In the genomic region with DNA sequence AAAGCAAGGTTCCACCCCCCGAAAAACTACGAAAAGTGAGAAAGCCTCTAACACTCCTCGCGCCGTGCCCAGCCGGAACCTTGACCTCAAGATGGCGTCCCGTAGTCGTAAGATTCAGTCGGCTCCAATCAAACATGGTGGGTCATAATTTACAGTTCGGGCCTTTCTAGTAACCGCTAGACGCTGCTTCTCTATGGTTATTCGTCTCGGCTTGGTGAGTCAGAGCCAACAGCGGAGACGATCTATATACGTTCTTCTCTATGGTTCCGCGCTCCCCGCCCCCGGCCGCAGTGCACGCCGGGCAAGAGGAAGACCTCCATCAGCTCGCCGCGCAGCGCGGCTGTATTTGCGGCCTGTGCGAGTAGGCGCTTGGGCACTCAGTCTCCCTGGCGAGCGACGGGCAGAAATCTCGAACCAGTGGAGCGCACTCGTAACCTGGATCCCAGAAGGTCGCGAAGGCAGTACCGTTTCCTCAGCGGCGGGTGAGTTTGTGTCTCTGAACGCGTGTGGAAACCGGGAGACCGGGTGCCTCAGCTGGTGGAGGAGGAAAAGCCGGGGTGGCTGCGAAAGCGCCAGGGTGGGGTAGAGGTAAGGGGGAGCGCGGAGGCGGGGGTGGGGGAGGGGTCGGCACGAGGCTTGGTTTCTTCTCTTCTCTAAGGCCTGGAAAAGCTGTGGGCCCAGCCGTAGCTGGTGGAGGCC, we compare ENCODE assay signal across 1 cellular context.
A peak's percentile ranks its signal among the peaks of the same experiment; 100 is the strongest.
TF ChIP-seq lines count a peak whose summit lies in the region.

A gene (plus strand): TSS at position 311 of the 699 bp plus-strand sequence. CDS start 13,108 bp downstream, outside the sequence.

TF ChIP-seq in K562, 482 proteins besides CTCF, POLR2A, EP300 and RAD21 (continued from another document and continues in another):
- TF ChIP-seq, protein P1, sequence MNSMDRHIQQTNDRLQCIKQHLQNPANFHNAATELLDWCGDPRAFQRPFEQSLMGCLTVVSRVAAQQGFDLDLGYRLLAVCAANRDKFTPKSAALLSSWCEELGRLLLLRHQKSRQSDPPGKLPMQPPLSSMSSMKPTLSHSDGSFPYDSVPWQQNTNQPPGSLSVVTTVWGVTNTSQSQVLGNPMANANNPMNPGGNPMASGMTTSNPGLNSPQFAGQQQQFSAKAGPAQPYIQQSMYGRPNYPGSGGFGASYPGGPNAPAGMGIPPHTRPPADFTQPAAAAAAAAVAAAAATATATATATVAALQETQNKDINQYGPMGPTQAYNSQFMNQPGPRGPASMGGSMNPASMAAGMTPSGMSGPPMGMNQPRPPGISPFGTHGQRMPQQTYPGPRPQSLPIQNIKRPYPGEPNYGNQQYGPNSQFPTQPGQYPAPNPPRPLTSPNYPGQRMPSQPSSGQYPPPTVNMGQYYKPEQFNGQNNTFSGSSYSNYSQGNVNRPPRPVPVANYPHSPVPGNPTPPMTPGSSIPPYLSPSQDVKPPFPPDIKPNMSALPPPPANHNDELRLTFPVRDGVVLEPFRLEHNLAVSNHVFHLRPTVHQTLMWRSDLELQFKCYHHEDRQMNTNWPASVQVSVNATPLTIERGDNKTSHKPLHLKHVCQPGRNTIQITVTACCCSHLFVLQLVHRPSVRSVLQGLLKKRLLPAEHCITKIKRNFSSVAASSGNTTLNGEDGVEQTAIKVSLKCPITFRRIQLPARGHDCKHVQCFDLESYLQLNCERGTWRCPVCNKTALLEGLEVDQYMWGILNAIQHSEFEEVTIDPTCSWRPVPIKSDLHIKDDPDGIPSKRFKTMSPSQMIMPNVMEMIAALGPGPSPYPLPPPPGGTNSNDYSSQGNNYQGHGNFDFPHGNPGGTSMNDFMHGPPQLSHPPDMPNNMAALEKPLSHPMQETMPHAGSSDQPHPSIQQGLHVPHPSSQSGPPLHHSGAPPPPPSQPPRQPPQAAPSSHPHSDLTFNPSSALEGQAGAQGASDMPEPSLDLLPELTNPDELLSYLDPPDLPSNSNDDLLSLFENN (IDR thresholded peaks at IDR 0.05; ENCODE audit: low read depth in 2 of 2, low read length in 2 of 2) = peak in 1 of 2 experiments; percentile 50; a peak in 1 of 4 replicates
- peak; percentile 63; the same call in 1 of the 2 replicates for TF ChIP-seq MTA3 (IDR thresholded peaks at IDR 0.05; ENCODE audit: borderline replicate concordance)
- TF ChIP-seq, protein P2, sequence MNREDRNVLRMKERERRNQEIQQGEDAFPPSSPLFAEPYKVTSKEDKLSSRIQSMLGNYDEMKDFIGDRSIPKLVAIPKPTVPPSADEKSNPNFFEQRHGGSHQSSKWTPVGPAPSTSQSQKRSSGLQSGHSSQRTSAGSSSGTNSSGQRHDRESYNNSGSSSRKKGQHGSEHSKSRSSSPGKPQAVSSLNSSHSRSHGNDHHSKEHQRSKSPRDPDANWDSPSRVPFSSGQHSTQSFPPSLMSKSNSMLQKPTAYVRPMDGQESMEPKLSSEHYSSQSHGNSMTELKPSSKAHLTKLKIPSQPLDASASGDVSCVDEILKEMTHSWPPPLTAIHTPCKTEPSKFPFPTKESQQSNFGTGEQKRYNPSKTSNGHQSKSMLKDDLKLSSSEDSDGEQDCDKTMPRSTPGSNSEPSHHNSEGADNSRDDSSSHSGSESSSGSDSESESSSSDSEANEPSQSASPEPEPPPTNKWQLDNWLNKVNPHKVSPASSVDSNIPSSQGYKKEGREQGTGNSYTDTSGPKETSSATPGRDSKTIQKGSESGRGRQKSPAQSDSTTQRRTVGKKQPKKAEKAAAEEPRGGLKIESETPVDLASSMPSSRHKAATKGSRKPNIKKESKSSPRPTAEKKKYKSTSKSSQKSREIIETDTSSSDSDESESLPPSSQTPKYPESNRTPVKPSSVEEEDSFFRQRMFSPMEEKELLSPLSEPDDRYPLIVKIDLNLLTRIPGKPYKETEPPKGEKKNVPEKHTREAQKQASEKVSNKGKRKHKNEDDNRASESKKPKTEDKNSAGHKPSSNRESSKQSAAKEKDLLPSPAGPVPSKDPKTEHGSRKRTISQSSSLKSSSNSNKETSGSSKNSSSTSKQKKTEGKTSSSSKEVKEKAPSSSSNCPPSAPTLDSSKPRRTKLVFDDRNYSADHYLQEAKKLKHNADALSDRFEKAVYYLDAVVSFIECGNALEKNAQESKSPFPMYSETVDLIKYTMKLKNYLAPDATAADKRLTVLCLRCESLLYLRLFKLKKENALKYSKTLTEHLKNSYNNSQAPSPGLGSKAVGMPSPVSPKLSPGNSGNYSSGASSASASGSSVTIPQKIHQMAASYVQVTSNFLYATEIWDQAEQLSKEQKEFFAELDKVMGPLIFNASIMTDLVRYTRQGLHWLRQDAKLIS (CRISPR knock-in tag; IDR thresholded peaks at IDR 0.05) = no peak; the same call in 1 of the 2 replicates
- TF ChIP-seq NR1H2 (CRISPR knock-in tag; IDR thresholded peaks at IDR 0.05) = no peak
- TF ChIP-seq RBM14 (IDR thresholded peaks at IDR 0.05; ENCODE audit: borderline replicate concordance, insufficient read depth, low read depth, low read length) = no peak
- TF ChIP-seq NFXL1 (CRISPR knock-in tag; IDR thresholded peaks at IDR 0.05) = no peak
- TF ChIP-seq NCOA1 (IDR thresholded peaks at IDR 0.05; ENCODE audit: low read depth) = no peak
- TF ChIP-seq NRF1 (conservative IDR thresholded peaks at IDR 0.05 in 1 of 2, IDR thresholded peaks at IDR 0.05 in 1 of 2) = peak; percentile 71 to 76
- TF ChIP-seq, protein P3, sequence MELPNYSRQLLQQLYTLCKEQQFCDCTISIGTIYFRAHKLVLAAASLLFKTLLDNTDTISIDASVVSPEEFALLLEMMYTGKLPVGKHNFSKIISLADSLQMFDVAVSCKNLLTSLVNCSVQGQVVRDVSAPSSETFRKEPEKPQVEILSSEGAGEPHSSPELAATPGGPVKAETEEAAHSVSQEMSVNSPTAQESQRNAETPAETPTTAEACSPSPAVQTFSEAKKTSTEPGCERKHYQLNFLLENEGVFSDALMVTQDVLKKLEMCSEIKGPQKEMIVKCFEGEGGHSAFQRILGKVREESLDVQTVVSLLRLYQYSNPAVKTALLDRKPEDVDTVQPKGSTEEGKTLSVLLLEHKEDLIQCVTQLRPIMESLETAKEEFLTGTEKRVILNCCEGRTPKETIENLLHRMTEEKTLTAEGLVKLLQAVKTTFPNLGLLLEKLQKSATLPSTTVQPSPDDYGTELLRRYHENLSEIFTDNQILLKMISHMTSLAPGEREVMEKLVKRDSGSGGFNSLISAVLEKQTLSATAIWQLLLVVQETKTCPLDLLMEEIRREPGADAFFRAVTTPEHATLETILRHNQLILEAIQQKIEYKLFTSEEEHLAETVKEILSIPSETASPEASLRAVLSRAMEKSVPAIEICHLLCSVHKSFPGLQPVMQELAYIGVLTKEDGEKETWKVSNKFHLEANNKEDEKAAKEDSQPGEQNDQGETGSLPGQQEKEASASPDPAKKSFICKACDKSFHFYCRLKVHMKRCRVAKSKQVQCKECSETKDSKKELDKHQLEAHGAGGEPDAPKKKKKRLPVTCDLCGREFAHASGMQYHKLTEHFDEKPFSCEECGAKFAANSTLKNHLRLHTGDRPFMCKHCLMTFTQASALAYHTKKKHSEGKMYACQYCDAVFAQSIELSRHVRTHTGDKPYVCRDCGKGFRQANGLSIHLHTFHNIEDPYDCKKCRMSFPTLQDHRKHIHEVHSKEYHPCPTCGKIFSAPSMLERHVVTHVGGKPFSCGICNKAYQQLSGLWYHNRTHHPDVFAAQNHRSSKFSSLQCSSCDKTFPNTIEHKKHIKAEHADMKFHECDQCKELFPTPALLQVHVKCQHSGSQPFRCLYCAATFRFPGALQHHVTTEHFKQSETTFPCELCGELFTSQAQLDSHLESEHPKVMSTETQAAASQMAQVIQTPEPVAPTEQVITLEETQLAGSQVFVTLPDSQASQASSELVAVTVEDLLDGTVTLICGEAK (IDR thresholded peaks at IDR 0.05) = no peak
- TF ChIP-seq, protein P3 (CRISPR knock-in tag; IDR thresholded peaks at IDR 0.05) = no peak
- peak; percentile 0; the same call in 1 of the 2 replicates for TF ChIP-seq ETV1 (tag; conservative IDR thresholded peaks at IDR 0.05; ENCODE audit: low read depth)
- TF ChIP-seq, protein P4, sequence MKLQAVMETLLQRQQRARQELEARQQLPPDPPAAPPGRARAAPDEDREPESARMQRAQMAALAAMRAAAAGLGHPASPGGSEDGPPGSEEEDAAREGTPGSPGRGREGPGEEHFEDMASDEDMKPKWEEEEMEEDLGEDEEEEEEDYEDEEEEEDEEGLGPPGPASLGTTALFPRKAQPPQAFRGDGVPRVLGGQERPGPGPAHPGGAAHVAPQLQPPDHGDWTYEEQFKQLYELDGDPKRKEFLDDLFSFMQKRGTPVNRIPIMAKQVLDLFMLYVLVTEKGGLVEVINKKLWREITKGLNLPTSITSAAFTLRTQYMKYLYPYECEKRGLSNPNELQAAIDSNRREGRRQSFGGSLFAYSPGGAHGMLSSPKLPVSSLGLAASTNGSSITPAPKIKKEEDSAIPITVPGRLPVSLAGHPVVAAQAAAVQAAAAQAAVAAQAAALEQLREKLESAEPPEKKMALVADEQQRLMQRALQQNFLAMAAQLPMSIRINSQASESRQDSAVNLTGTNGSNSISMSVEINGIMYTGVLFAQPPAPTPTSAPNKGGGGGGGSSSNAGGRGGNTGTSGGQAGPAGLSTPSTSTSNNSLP (IDR thresholded peaks at IDR 0.05; ENCODE audit: borderline replicate concordance, low read depth, low read length) = peak; percentile 92
- no peak for TF ChIP-seq ZNF239 (CRISPR knock-in tag; IDR thresholded peaks at IDR 0.05)
- TF ChIP-seq, protein P5, sequence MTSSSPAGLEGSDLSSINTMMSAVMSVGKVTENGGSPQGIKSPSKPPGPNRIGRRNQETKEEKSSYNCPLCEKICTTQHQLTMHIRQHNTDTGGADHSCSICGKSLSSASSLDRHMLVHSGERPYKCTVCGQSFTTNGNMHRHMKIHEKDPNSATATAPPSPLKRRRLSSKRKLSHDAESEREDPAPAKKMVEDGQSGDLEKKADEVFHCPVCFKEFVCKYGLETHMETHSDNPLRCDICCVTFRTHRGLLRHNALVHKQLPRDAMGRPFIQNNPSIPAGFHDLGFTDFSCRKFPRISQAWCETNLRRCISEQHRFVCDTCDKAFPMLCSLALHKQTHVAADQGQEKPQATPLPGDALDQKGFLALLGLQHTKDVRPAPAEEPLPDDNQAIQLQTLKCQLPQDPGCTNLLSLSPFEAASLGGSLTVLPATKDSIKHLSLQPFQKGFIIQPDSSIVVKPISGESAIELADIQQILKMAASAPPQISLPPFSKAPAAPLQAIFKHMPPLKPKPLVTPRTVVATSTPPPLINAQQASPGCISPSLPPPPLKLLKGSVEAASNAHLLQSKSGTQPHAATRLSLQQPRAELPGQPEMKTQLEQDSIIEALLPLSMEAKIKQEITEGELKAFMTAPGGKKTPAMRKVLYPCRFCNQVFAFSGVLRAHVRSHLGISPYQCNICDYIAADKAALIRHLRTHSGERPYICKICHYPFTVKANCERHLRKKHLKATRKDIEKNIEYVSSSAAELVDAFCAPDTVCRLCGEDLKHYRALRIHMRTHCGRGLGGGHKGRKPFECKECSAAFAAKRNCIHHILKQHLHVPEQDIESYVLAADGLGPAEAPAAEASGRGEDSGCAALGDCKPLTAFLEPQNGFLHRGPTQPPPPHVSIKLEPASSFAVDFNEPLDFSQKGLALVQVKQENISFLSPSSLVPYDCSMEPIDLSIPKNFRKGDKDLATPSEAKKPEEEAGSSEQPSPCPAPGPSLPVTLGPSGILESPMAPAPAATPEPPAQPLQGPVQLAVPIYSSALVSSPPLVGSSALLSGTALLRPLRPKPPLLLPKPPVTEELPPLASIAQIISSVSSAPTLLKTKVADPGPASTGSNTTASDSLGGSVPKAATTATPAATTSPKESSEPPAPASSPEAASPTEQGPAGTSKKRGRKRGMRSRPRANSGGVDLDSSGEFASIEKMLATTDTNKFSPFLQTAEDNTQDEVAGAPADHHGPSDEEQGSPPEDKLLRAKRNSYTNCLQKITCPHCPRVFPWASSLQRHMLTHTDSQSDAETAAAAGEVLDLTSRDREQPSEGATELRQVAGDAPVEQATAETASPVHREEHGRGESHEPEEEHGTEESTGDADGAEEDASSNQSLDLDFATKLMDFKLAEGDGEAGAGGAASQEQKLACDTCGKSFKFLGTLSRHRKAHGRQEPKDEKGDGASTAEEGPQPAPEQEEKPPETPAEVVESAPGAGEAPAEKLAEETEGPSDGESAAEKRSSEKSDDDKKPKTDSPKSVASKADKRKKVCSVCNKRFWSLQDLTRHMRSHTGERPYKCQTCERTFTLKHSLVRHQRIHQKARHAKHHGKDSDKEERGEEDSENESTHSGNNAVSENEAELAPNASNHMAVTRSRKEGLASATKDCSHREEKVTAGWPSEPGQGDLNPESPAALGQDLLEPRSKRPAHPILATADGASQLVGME (CRISPR knock-in tag; IDR thresholded peaks at IDR 0.05) = no peak
- TF ChIP-seq TRIM28 (IDR thresholded peaks at IDR 0.05) = no peak
- TF ChIP-seq POLR2H (tag; IDR thresholded peaks at IDR 0.05; ENCODE audit: low read depth) = peak; percentile 92
- peak; percentile 42; the same call in 1 of the 2 replicates for TF ChIP-seq SIN3B (IDR thresholded peaks at IDR 0.05; ENCODE audit: low read depth)
- no peak for TF ChIP-seq NFE2L1 (tag; IDR thresholded peaks at IDR 0.05; ENCODE audit: borderline replicate concordance, low read depth)
- TF ChIP-seq SIRT6 (IDR thresholded peaks at IDR 0.05; ENCODE audit: low read depth, low read length) = no peak
- no peak for TF ChIP-seq PTBP1 (IDR thresholded peaks at IDR 0.05; ENCODE audit: low read depth, low read length)
- TF ChIP-seq HCFC1 (IDR thresholded peaks at IDR 0.05; ENCODE audit: low read depth, low read length) = peak; percentile 67
- no peak for TF ChIP-seq SMARCA5 (IDR thresholded peaks at IDR 0.05)
- TF ChIP-seq PYGO2 (tag; IDR thresholded peaks at IDR 0.05) = no peak
- no peak for TF ChIP-seq ETV6 (IDR thresholded peaks at IDR 0.05; ENCODE audit: borderline replicate concordance in 1 of 2, low read depth in 2 of 2, low read length in 1 of 2)
- TF ChIP-seq ETV6 (CRISPR knock-in tag; IDR thresholded peaks at IDR 0.05; ENCODE audit: borderline replicate concordance) = no peak
